Comparison of ENCODE assay signal across 8 cellular contexts in genomic region chr19:6393074-6393981, GRCh38. TPM values are rescaled to one million over a fixed set of nuclear protein-coding genes. Genes with fewer than 3 reads are reported as not detected.
DNase-seq lines count a peak whose midpoint lies in the region; ATAC-seq and TF ChIP-seq lines count a peak whose summit lies in the region.

GTF2F1 (minus strand) TSS chr19:6393164; CDS start chr19:6392995, 169 bp downstream.

- TF ChIP-seq CTCF in dorsolateral prefrontal cortex (IDR thresholded peaks at IDR 0.05 in 54 of 56, conservative IDR thresholded peaks at IDR 0.05 in 2 of 56; ENCODE audit: low read depth in 1 of 56, partially characterized antibody in 56 of 56) (peak in 51 of 56 donors; percentile 10 to 65 (median 45)), right lobe of liver (IDR thresholded peaks at IDR 0.05) (peak in 2 of 4 donors; percentile 23 to 32)

- H3K27me3 ChIP-seq in dorsolateral prefrontal cortex (no peaks in the 10 kb centered on the region), right lobe of liver (no peaks in the 10 kb centered on the region)

- TF ChIP-seq POLR2A in right lobe of liver (IDR thresholded peaks at IDR 0.05): no peak

- WGBS in right lobe of liver (ENCODE audit: insufficient coverage, low coverage, low lambda C conversion rate, missing lambda C conversion rate): 0% methylated on average over 16 of the region's 69 CpGs

- ATAC-seq in GM19351 (IDR thresholded peaks at IDR 0.05; ENCODE audit: unreplicated experiment) (peak; percentile 86), HG03565 (IDR thresholded peaks at IDR 0.05; ENCODE audit: unreplicated experiment) (peak; percentile 54), right lobe of liver (peak; percentile 90 to 94 (median 92))

- H3K4me3 ChIP-seq in dorsolateral prefrontal cortex (peak within 1 kb of the TSS; percentile 61 to 100 (median 91)), right lobe of liver (peak within 1 kb of the TSS; percentile 80 to 89 (median 81))

- intact Hi-C loops in dorsolateral prefrontal cortex (cut with DNase I) (no loop called here), right lobe of liver (cut with DNase I) (no loop called here)

- H3K4me1 ChIP-seq in right lobe of liver: peaks cover 0 to 7% (median 3%) of the 10 kb centered on the region in 4 donors

- DNase-seq in C1 segment of cervical spinal cord (lab: John Stamatoyannopoulos, UW) (peak; percentile 74 to 99 (median 94)), NCI-H82 (lab: John Stamatoyannopoulos, UW) (peak; percentile 97), dorsolateral prefrontal cortex (peak; percentile 90 to 97 (median 95)), right lobe of liver (peak; percentile 89 to 94 (median 91))
- DNase-seq in activated CD4-positive, alpha-beta T cell treated with anti-CD3 and anti-CD28 coated beads, Interleukin-2, amount 50 U/mL, for 48 hours: peak; percentile 94 to 95
- peak; percentile 91 to 93 for DNase-seq in stimulated activated CD4-positive, alpha-beta T cell treated with anti-CD3 and anti-CD28 coated beads, Interleukin-4, amount 100 ng/mL, for 4 hours

- H3K9me3 ChIP-seq in right lobe of liver: no peaks in the 10 kb centered on the region

- H3K27ac ChIP-seq in dorsolateral prefrontal cortex (peak within 1 kb of the TSS; percentile 43 to 99 (median 96)), right lobe of liver (peak within 1 kb of the TSS; percentile 72 to 88 (median 85))

- peaks cover 0 to 17% (median 7%) of the 10 kb centered on the region in 4 donors for H3K36me3 ChIP-seq in right lobe of liver

RNA-seq across cellular contexts. Expression of gene GTF2F1, which starts in this region (rescaled TPM):
- total RNA-seq in dorsolateral prefrontal cortex (10 to 100 TPM; 30.4 to 92.6 (median 66.4) TPM), right lobe of liver (10 to 100 TPM; 12.8 to 22.7 (median 19.8) TPM)

Comparison
In these comparisons a context has a peak if more than half of its experiments do, and no peak if none do; other contexts are left out.
1. Peak in every context shown above with its lines: DNase-seq, ATAC-seq, H3K4me3 ChIP-seq and H3K27ac ChIP-seq.